1 cellular context compared by ENCODE assay signal in the genomic region with DNA sequence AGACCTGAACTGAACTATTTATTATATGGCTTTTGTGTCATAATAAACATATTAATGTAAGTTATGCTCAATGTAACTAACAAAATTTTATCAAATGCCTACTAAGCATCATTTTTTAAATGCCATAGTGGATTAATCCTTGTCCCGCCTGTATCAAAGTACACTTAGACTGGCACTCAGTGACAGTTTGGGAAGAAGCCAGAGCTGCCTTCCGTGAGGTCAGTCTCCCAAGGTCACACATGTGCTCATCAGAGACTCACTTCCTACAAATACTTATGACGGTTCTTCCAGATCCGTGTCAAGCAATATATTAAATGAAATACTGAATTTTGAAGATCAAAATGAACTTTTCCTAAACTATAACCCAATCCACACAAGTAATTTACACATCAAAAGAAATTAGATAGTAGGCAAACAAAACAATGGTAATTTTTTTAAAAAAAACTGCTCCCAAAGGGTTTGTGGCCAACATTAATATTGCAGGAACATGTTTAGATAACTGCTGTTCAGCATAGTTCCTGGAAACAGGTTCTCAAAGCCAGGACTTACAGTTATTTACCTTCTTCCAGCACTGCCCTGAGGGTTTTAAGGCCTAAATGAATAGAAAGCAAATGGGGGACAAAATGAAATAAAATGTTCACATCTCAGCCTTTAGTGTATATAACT.
TF ChIP-seq lines count a peak whose summit lies in the region.

No MANE protein-coding gene starts in this region.

TF ChIP-seq in IMR-90, 13 proteins besides CTCF, POLR2A, EP300 and RAD21:
- TF ChIP-seq MAZ (IDR thresholded peaks at IDR 0.05; ENCODE audit: borderline replicate concordance, low read depth, low read length): no peak
- TF ChIP-seq ELK1 (IDR thresholded peaks at IDR 0.05; ENCODE audit: borderline replicate concordance, low read depth, low read length): no peak
- no peak for TF ChIP-seq SMC3 (IDR thresholded peaks at IDR 0.05; ENCODE audit: low read depth, low read length)
